16 cellular contexts compared by ENCODE assay signal in the genomic region with DNA sequence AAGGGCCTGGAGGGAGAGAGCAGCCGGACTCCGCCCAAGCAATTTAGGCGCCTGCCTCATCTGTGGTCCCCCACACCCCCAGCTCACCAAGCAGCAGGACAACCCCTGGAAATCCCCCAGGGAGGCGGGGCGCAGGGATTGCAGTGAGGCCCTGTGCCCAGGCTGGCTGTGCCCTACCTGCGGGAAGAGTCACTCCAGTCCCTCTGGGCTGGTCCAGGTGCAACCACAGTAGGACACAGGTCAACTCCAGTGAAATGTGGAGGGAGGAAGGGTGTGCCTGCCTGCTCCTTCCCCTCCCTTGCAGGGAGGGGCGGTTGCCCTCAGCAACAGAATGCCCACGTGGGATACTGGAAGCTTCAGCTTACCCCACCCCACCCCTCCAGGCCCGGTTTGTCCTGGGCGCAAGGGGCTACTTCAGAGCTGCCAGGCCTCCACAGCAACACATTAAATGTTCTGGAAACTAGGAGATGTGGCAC. TPM values are rescaled to one million over a fixed set of nuclear protein-coding genes. Genes with fewer than 3 reads are reported as not detected.
DNase-seq lines count a peak whose midpoint lies in the region; FAIRE-seq lines count a peak whose summit lies in the region.
"Had no signal": no experiment of that assay in that cellular context is flagged by ENCODE, and none has a peak within 500 bp of the region (broad histone marks: within the 10 kb centered on the region; RNA-seq: fewer than 3 reads in every experiment).

No MANE protein-coding gene starts in this region.

- peak; percentile 79 for DNase-seq in activated CD4-positive, alpha-beta T cell treated with anti-CD3 and anti-CD28 coated beads, Interleukin-2, amount 10 ng/mL, durations not matched to agents 24 days and 14 days
- DNase-seq in activated CD4-positive, alpha-beta T cell treated with anti-CD3 and anti-CD28 coated beads for 1 hour, result no peak
- no peak for DNase-seq in T-helper 9 cell
- no peak for DNase-seq in NCI-H345 (lab: John Stamatoyannopoulos, UW)
- no peak for DNase-seq in GM19239 (ENCODE audit: insufficient read length, low spot score)
- no peak for DNase-seq in hepatic stellate cell (ENCODE audit: low spot score)
- DNase-seq: activated T-cell treated with anti-CD3 and anti-CD28 coated beads, Interleukin-2, amount 50 U/mL, for 4 hours; IMR-90; NCI-H2081 treated with DMSO at 0.1 percent for 48 hours had no signal

- H3K4me1 Mint-ChIP-seq in activated CD4-positive, alpha-beta T cell treated with anti-CD3 and anti-CD28 coated beads, Interleukin-2, amount 10 ng/mL, durations not matched to agents 24 days and 14 days, result peaks cover 22% of the 10 kb centered on the region

- intact Hi-C loops in activated CD4-positive, alpha-beta T cell treated with anti-CD3 and anti-CD28 coated beads, Interleukin-2, amount 10 ng/mL, durations not matched to agents 24 days and 14 days (cut with micrococcal nuclease), result no loop called here

- peak overlapping the region; percentile 19 to 28 for H3K4me3 ChIP-seq in esophagus (ENCODE audit: low read depth in 1 of 2, low read length in 2 of 2)
- H3K4me3 ChIP-seq in muscle layer of duodenum (ENCODE audit: low read depth in 1 of 2, low read length in 2 of 2), result peak overlapping the region in 1 of 2 donors; percentile 18

- no peaks in the 10 kb centered on the region for H3K27me3 Mint-ChIP-seq in activated CD4-positive, alpha-beta T cell treated with anti-CD3 and anti-CD28 coated beads, Interleukin-2, amount 10 ng/mL, durations not matched to agents 24 days and 14 days

- H3K36me3 ChIP-seq in esophagus (ENCODE audit: control insufficient read depth in 2 of 2, insufficient read depth in 2 of 2, low read length in 1 of 2) (peaks cover 0 to 7% of the 10 kb centered on the region in 2 donors), muscle layer of duodenum (ENCODE audit: control insufficient read depth in 1 of 2, insufficient read depth in 2 of 2, low read length in 2 of 2) (no peaks in the 10 kb centered on the region)
- H3K36me3 ChIP-seq: neutrophil had no signal

- WGBS in esophagus, 2 donors, result 42% methylated on average over 10 of the region's 10 CpGs

- H3K9me3 Mint-ChIP-seq in activated CD4-positive, alpha-beta T cell treated with anti-CD3 and anti-CD28 coated beads, Interleukin-2, amount 10 ng/mL, durations not matched to agents 24 days and 14 days, result no peaks in the 10 kb centered on the region
- H3K9me3 Mint-ChIP-seq: activated T-cell treated with anti-CD3 and anti-CD28 coated beads, Interleukin-2, amount 50 U/mL, for 4 hours; stimulated activated naive CD8-positive, alpha-beta T cell treated with anti-CD3 and anti-CD28 coated beads, Interleukin-15, Interleukin-2, amounts not matched to agents 100 ng/mL and 50 ng/mL, for 24 hours had no signal

- no peaks in the 10 kb centered on the region for H3K36me3 Mint-ChIP-seq in activated CD4-positive, alpha-beta T cell treated with anti-CD3 and anti-CD28 coated beads, Interleukin-2, amount 10 ng/mL, durations not matched to agents 24 days and 14 days (ENCODE audit: low read depth)

- peak overlapping the region; percentile 34 for H3K27ac Mint-ChIP-seq in activated CD4-positive, alpha-beta T cell treated with anti-CD3 and anti-CD28 coated beads, Interleukin-2, amount 10 ng/mL, durations not matched to agents 24 days and 14 days
- H3K27ac Mint-ChIP-seq: stimulated activated naive CD8-positive, alpha-beta T cell treated with anti-CD3 and anti-CD28 coated beads, Interleukin-15, Interleukin-2, amounts not matched to agents 100 ng/mL and 50 ng/mL, for 24 hours had no signal

- H3K9me3 ChIP-seq in esophagus (ENCODE audit: control insufficient read depth in 2 of 2, insufficient read depth in 1 of 2, low read depth in 1 of 2, low read length in 1 of 2), result no peaks in the 10 kb centered on the region
- peaks cover 0 to 4% of the 10 kb centered on the region in 2 donors for H3K9me3 ChIP-seq in muscle layer of duodenum (ENCODE audit: control insufficient read depth in 1 of 2, low read length in 2 of 2)
- H3K9me3 ChIP-seq: neutrophil had no signal

- H3K4me3 Mint-ChIP-seq in activated CD4-positive, alpha-beta T cell treated with anti-CD3 and anti-CD28 coated beads, Interleukin-2, amount 10 ng/mL, durations not matched to agents 24 days and 14 days, result peak overlapping the region; percentile 56
- H3K4me3 Mint-ChIP-seq: activated T-cell treated with anti-CD3 and anti-CD28 coated beads, Interleukin-2, amount 50 U/mL, for 4 hours; stimulated activated naive CD8-positive, alpha-beta T cell treated with anti-CD3 and anti-CD28 coated beads, Interleukin-15, Interleukin-2, amounts not matched to agents 100 ng/mL and 50 ng/mL, for 24 hours had no signal

- H3K27ac ChIP-seq in esophagus (ENCODE audit: low read depth in 2 of 2, low read length in 1 of 2) (peak overlapping the region; percentile 95 to 96), muscle layer of duodenum (ENCODE audit: low read length) (peak overlapping the region; percentile 68)
- H3K27ac ChIP-seq: neutrophil, VCaP had no signal

- peaks cover 8 to 12% of the 10 kb centered on the region in 2 donors for H3K4me1 ChIP-seq in esophagus (ENCODE audit: control insufficient read depth in 2 of 2, insufficient read depth in 2 of 2, low read length in 1 of 2)
- peaks cover 0 to 6% of the 10 kb centered on the region in 2 donors for H3K4me1 ChIP-seq in muscle layer of duodenum (ENCODE audit: control insufficient read depth in 1 of 2, insufficient read depth in 2 of 2, low read length in 2 of 2)

- FAIRE-seq in GM19239 (lab: Jason Lieb, UNC), result no peak

- H3K27me3 ChIP-seq in esophagus (ENCODE audit: control insufficient read depth in 1 of 2, insufficient read depth in 2 of 2, low read length in 2 of 2) (no peaks in the 10 kb centered on the region), muscle layer of duodenum (ENCODE audit: low read depth, low read length) (no peaks in the 10 kb centered on the region)
- H3K27me3 ChIP-seq: neutrophil had no signal

RNA-seq across cellular contexts. Expression of gene ABO, which starts 22.7 kb away (rescaled TPM):
- 0.36 and 0.58 TPM in 2 replicates for total RNA-seq in activated CD4-positive, alpha-beta T cell treated with anti-CD3 and anti-CD28 coated beads, Interleukin-2, amount 10 ng/mL, durations not matched to agents 24 days and 14 days
- 10 to 100 TPM in 1 of 2 donors, 1 to 10 TPM in 1; 7.7 to 15.6 TPM for polyA plus RNA-seq in esophagus
- total RNA-seq: G401, IMR-90, RPMI7951 had no signal
- polyA plus RNA-seq: IMR-90 had no signal

RNA-seq across cellular contexts. Expression of gene OBP2B, which starts 43.3 kb away (rescaled TPM):
- not detected in 2 replicates for total RNA-seq in activated CD4-positive, alpha-beta T cell treated with anti-CD3 and anti-CD28 coated beads, Interleukin-2, amount 10 ng/mL, durations not matched to agents 24 days and 14 days
- not detected for polyA plus RNA-seq in esophagus
- total RNA-seq: activated T-cell treated with anti-CD3 and anti-CD28 coated beads, Interleukin-2, amount 50 U/mL, for 4 hours; G401; IMR-90; RPMI7951 had no signal
- polyA plus RNA-seq: IMR-90 had no signal
